2 cellular contexts compared by ENCODE assay signal in the genomic region with DNA sequence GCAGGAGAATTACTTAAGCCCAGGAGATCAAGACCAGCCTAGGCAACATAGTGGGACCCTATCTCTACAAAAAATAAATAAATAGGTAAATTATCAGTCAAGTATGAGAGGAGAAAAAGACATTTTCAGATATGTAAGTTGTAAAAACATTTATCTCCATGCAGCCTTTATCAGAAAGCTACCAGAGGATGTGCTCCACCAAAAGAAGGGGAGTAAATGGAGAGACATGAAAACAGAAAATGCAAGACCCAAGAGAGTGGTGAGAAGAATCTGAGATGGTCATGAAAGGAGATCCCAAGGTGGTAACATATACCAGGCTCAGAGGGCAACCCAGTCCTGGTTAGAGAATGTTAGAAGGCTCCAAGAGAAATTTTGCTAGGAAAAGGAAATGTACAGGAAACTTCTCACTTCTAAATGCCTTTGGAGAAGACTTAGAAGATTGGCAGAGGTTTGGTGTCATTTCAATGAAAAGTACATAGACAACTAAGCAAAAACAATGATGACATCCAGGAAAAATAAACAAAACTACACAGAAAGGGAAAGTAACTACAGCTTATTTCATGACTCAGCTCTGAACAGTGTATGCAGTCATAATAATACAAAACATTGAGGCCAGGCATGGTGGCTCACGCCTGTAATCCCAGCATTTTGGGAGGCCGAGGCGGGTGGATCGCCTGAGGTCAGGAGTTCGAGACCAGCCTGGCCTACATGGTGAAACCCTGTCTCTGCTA.
TF ChIP-seq lines count a peak whose summit lies in the region.

No MANE protein-coding gene starts in this region.

TF ChIP-seq in K562, 482 proteins besides CTCF, POLR2A, EP300 and RAD21 (continued from another document):
- TF ChIP-seq ARID4B (CRISPR knock-in tag; IDR thresholded peaks at IDR 0.05) (no peak), RBM25 (IDR thresholded peaks at IDR 0.05; ENCODE audit: low read depth, low read length, severe bottlenecking) (peak; percentile 51)

TF ChIP-seq in liver, 16 proteins besides CTCF, POLR2A, EP300 and RAD21 (continued from another document):
- TF ChIP-seq, protein P1, sequence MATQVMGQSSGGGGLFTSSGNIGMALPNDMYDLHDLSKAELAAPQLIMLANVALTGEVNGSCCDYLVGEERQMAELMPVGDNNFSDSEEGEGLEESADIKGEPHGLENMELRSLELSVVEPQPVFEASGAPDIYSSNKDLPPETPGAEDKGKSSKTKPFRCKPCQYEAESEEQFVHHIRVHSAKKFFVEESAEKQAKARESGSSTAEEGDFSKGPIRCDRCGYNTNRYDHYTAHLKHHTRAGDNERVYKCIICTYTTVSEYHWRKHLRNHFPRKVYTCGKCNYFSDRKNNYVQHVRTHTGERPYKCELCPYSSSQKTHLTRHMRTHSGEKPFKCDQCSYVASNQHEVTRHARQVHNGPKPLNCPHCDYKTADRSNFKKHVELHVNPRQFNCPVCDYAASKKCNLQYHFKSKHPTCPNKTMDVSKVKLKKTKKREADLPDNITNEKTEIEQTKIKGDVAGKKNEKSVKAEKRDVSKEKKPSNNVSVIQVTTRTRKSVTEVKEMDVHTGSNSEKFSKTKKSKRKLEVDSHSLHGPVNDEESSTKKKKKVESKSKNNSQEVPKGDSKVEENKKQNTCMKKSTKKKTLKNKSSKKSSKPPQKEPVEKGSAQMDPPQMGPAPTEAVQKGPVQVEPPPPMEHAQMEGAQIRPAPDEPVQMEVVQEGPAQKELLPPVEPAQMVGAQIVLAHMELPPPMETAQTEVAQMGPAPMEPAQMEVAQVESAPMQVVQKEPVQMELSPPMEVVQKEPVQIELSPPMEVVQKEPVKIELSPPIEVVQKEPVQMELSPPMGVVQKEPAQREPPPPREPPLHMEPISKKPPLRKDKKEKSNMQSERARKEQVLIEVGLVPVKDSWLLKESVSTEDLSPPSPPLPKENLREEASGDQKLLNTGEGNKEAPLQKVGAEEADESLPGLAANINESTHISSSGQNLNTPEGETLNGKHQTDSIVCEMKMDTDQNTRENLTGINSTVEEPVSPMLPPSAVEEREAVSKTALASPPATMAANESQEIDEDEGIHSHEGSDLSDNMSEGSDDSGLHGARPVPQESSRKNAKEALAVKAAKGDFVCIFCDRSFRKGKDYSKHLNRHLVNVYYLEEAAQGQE (IDR thresholded peaks at IDR 0.05), result no peak
- no peak for TF ChIP-seq YY1 (IDR thresholded peaks at IDR 0.05)
